In genomic region chr2:9975805-9976447, GRCh38 we compare ENCODE assay signal across 8 cellular contexts. TPM values are rescaled to one million over a fixed set of nuclear protein-coding genes. Genes with fewer than 3 reads are reported as not detected.
DNase-seq lines count a peak whose midpoint lies in the region; ATAC-seq, FAIRE-seq and TF ChIP-seq lines count a peak whose summit lies in the region.

No MANE protein-coding gene starts in this region.

- H3K27me3 ChIP-seq in ACC112 (ENCODE audit: insufficient read depth, low read length) = no peaks in the 10 kb centered on the region
- no peaks in the 10 kb centered on the region for H3K27me3 ChIP-seq in adipocyte (replicated peaks; ENCODE audit: control insufficient read depth, insufficient read depth, low read length)
- H3K27me3 ChIP-seq in HepG2 (ENCODE audit: control insufficient read depth in 1 of 2, insufficient read depth in 2 of 2, low read length in 2 of 2) = no peaks in the 10 kb centered on the region

- H3K36me3 ChIP-seq in ACC112 (ENCODE audit: insufficient read depth, low read length) (no peaks in the 10 kb centered on the region), adipocyte (ENCODE audit: control insufficient read depth, insufficient read depth, low read length, severe bottlenecking) (no peaks in the 10 kb centered on the region), HepG2 (replicated peaks in 1 of 2; ENCODE audit: control insufficient read depth in 1 of 2, insufficient read depth in 2 of 2, low read length in 2 of 2) (peaks cover 8 to 48% of the 10 kb centered on the region in 2 experiments; a peak in 4 of 5 replicates)

- H4K20me1 ChIP-seq in HepG2 (ENCODE audit: insufficient read depth, low read length) = no peaks in the 10 kb centered on the region

- 95% methylated on average over 9 of the region's 9 CpGs for WGBS in HepG2 (ENCODE audit: low lambda C conversion rate)

- H3K27ac ChIP-seq in ACC112 (ENCODE audit: low read depth, low read length) (peak overlapping the region; percentile 31; the same call in 1 of the 2 replicates), HepG2 (ENCODE audit: extremely low read length, insufficient read depth, low read length) (no peak overlapping the region)

- TF ChIP-seq EP300 in HepG2 (IDR thresholded peaks at IDR 0.05; ENCODE audit: low read depth in 2 of 2, low read length in 2 of 2) (no peak), HepG2 (CRISPR knock-in tag; IDR thresholded peaks at IDR 0.05; ENCODE audit: borderline replicate concordance) (no peak)

- no peaks in the 10 kb centered on the region for H3K79me2 ChIP-seq in ACC112 (ENCODE audit: control insufficient read depth, insufficient read depth, low read length, unreplicated experiment)
- no peaks in the 10 kb centered on the region for H3K79me2 ChIP-seq in HepG2 (ENCODE audit: insufficient read depth, low read length)

- BruUV-seq in HepG2 (replicated peaks; lab: Mats Ljungman, UMichigan) = no TSS peak

- H3K9ac ChIP-seq in adipocyte (ENCODE audit: low read length) (no peak overlapping the region), HepG2 (ENCODE audit: insufficient read depth, low read depth, low read length) (no peak overlapping the region)

- ATAC-seq in HepG2 (no peak), GM18858 (IDR thresholded peaks at IDR 0.05; ENCODE audit: unreplicated experiment) (no peak)

- no peak overlapping the region for H3K4me2 ChIP-seq in HepG2 (ENCODE audit: low read depth, low read length)

- H2AFZ ChIP-seq in ACC112 (ENCODE audit: low read length, unreplicated experiment) (no peak overlapping the region), HepG2 (ENCODE audit: low read length) (no peak overlapping the region)

- H3K4me3 ChIP-seq in ACC112 (ENCODE audit: low read depth, low read length) (no peak overlapping the region; the same call in 1 of the 2 replicates), adipocyte (ENCODE audit: low read length) (no peak overlapping the region), HepG2 (replicated peaks in 1 of 3; ENCODE audit: insufficient read depth in 1 of 3, low read depth in 2 of 3, low read length in 3 of 3) (no peak overlapping the region)

- POLR2A ChIA-PET in HepG2 (lab: Yijun Ruan, JAX) = no interaction called here

- in situ Hi-C loops in HepG2 (cut with HindIII; ENCODE audit: extremely low pct_ligation_motif_present, low pct_unique_long_range_greater_than_20kb) = no loop called here

- no peak for TF ChIP-seq POLR2A in HepG2 (IDR thresholded peaks at IDR 0.05; ENCODE audit: insufficient read depth in 1 of 2, low read depth in 2 of 2, low read length in 2 of 2)

- no peak for TF ChIP-seq CTCF in HepG2 (CRISPR knock-in tag; IDR thresholded peaks at IDR 0.05)

- H3K4me1 ChIP-seq in ACC112 (ENCODE audit: control insufficient read depth, insufficient read depth, low read length, unreplicated experiment) (peaks cover 67% of the 10 kb centered on the region), adipocyte (ENCODE audit: control insufficient read depth, insufficient read depth, low read length) (peaks cover 55% of the 10 kb centered on the region), HepG2 (ENCODE audit: insufficient read depth, low read length) (no peaks in the 10 kb centered on the region)

- no peak for TF ChIP-seq RAD21 in HepG2 (CRISPR knock-in tag; IDR thresholded peaks at IDR 0.05)

- intact Hi-C loops in HepG2 (cut with micrococcal nuclease; ENCODE audit: unreplicated experiment) = no loop called here

- CTCF ChIA-PET in HepG2 (lab: Yijun Ruan, JAX; ENCODE audit: low intra/inter-chr PET ratio, low total read pairs) = no interaction called here

- no peaks in the 10 kb centered on the region for H3K9me3 ChIP-seq in adipocyte (ENCODE audit: control insufficient read depth, low read length)
- no peaks in the 10 kb centered on the region for H3K9me3 ChIP-seq in HepG2 (ENCODE audit: low read length)

- FAIRE-seq in HepG2 (lab: Jason Lieb, UNC) = no peak

- peak; percentile 97 for DNase-seq in HPDE6-E6E7 (ENCODE audit: extremely low spot score)
- DNase-seq in adipocyte (ENCODE audit: low read depth) = peak; percentile 81
- no peak for DNase-seq in HepG2 (ENCODE audit: low spot score)
- DNase-seq in inferior parietal cortex (ENCODE audit: extremely low spot score) = no peak
- no peak for DNase-seq in activated gamma-delta T cell (lab: John Stamatoyannopoulos, UW)
- no peak for DNase-seq in GF-D8 (lab: John Stamatoyannopoulos, UW)

TF ChIP-seq in HepG2, 621 proteins besides CTCF, POLR2A, EP300 and RAD21:
- TF ChIP-seq ZBTB44 (CRISPR knock-in tag; IDR thresholded peaks at IDR 0.05) (no peak), ATF7 (IDR thresholded peaks at IDR 0.05) (no peak), ATF7 (CRISPR knock-in tag; IDR thresholded peaks at IDR 0.05) (no peak), ZNF17 (CRISPR knock-in tag; IDR thresholded peaks at IDR 0.05) (no peak), TCF7L2 (IDR thresholded peaks at IDR 0.05; ENCODE audit: low read depth, low read length) (no peak), ZKSCAN1 (IDR thresholded peaks at IDR 0.05; ENCODE audit: low read length) (no peak), ZNF629 (CRISPR knock-in tag; conservative IDR thresholded peaks at IDR 0.05) (peak; percentile 71), E2F1 (CRISPR knock-in tag; IDR thresholded peaks at IDR 0.05) (no peak), LCORL (IDR thresholded peaks at IDR 0.05) (no peak), LCORL (CRISPR knock-in tag; IDR thresholded peaks at IDR 0.05) (no peak)

RNA-seq across cellular contexts. Expression of gene GRHL1, which starts 24.4 kb away (rescaled TPM):
- total RNA-seq in HepG2 (2016; rRNA removed; fragmentation: Illumina TruSeq; extraction: Trizol) = 10.6 and 12.0 TPM in 2 replicates
- total RNA-seq in HepG2 (2016; cell fraction: cytosol; rRNA removed; fragmentation: Illumina TruSeq; extraction: Trizol; ENCODE audit: low read depth) = 5.6 and 8.3 TPM in 2 replicates
- total RNA-seq in HepG2 (2016; cell fraction: insoluble cytoplasmic fraction; rRNA removed; fragmentation: Illumina TruSeq; extraction: Trizol) = 10.0 and 12.7 TPM in 2 replicates
- total RNA-seq in HepG2 (2016; cell fraction: membrane; rRNA removed; fragmentation: Illumina TruSeq; extraction: Trizol) = 5.3 and 6.5 TPM in 2 replicates
- total RNA-seq in HepG2 (2016; cell fraction: nucleus; rRNA removed; fragmentation: Illumina TruSeq; extraction: Trizol) = 19.5 and 21.6 TPM in 2 replicates
- polyA plus RNA-seq in HepG2 (2011; rRNA removed) = 9.3 and 13.5 TPM in 2 replicates
- polyA plus RNA-seq in HepG2 (2011; cell fraction: cytosol; rRNA removed) = 4.2 and 6.2 TPM in 2 replicates
- polyA plus RNA-seq in HepG2 (2011; cell fraction: nucleus; rRNA removed) = 25.1 and 30.9 TPM in 2 replicates
- 7.4 and 11.8 TPM in 2 replicates for polyA plus RNA-seq in HepG2 (2012)
- 0.66 and 1.2 TPM in 2 replicates for polyA plus RNA-seq in HepG2 (2016; cell fraction: cytosol; fragmentation: Illumina TruSeq; extraction: Trizol; ENCODE audit: low read depth)
- 8.6 and 8.8 TPM in 2 replicates for polyA plus RNA-seq in HepG2 (2016; cell fraction: insoluble cytoplasmic fraction; fragmentation: Illumina TruSeq; extraction: Trizol; ENCODE audit: low read depth)
- polyA plus RNA-seq in HepG2 (2016; cell fraction: membrane; fragmentation: Illumina TruSeq; extraction: Trizol; ENCODE audit: low read depth) = 1.7 and 1.9 TPM in 2 replicates
- 24.2 and 25.3 TPM in 2 replicates for polyA plus RNA-seq in HepG2 (2016; cell fraction: nucleus; fragmentation: Illumina TruSeq; extraction: Trizol; ENCODE audit: insufficient read depth, low read depth)
- 9.4 and 18.5 TPM in 2 replicates for polyA minus RNA-seq in HepG2 (2011; rRNA and poly(A)+ RNA removed; ENCODE audit: low replicate concordance)
- polyA minus RNA-seq in HepG2 (2011; cell fraction: cytosol; rRNA and poly(A)+ RNA removed) = 4.8 and 5.4 TPM in 2 replicates
- polyA minus RNA-seq in HepG2 (2011; cell fraction: nucleus; rRNA and poly(A)+ RNA removed) = 36.2 and 51.6 TPM in 2 replicates

Comparison
In these comparisons a context has a peak if more than half of its experiments do, and no peak if none do; other contexts are left out.
1. DNase-seq: peak in HPDE6-E6E7 (single experiment) and adipocyte (single experiment); none in HepG2 (single experiment), inferior parietal cortex (single experiment), activated gamma-delta T cell (single experiment) and GF-D8 (single experiment).